Comparison of ENCODE assay signal across 20 cellular contexts in genomic region chr3:96466441-96466840, GRCh38.
"Had no signal": no experiment of that assay in that cellular context is flagged by ENCODE, and none has a peak within 500 bp of the region (broad histone marks: within the 10 kb centered on the region; RNA-seq: fewer than 3 reads in every experiment).

No MANE protein-coding gene starts in this region.

- H3K27ac Mint-ChIP-seq: endodermal cell; naive thymus-derived CD8-positive, alpha-beta T cell had no signal

- H3K9me3 Mint-ChIP-seq: endodermal cell had no signal

- H3K4me1 Mint-ChIP-seq: endodermal cell; naive thymus-derived CD8-positive, alpha-beta T cell had no signal

- H3K4me3 ChIP-seq: colonic mucosa, mucosa of descending colon, stomach, thoracic aorta, transverse colon had no signal

- H3K4me1 ChIP-seq: colonic mucosa, stomach, transverse colon had no signal

- H3K9me3 ChIP-seq: colonic mucosa, mucosa of descending colon, neutrophil, stomach, thoracic aorta, transverse colon had no signal

- H3K27me3 Mint-ChIP-seq: naive thymus-derived CD8-positive, alpha-beta T cell had no signal

- H3K27ac ChIP-seq: colonic mucosa, neutrophil, stomach, thoracic aorta, transverse colon had no signal

- DNase-seq: colonic mucosa; effector CD4-positive, alpha-beta T cell; endodermal cell; erythroblast; foreskin melanocyte; head of caudate nucleus; hippocampal formation; left colon; mammary epithelial cell; mucosa of descending colon; naive thymus-derived CD8-positive, alpha-beta T cell; posterior cingulate gyrus; stimulated activated CD4-positive, alpha-beta T cell treated with anti-CD3 and anti-CD28 coated beads, Interleukin-2, amount 100 ng/mL, for 24 hours; stimulated activated naive CD4-positive, alpha-beta T cell; stomach; substantia nigra; transverse colon had no signal

- H3K36me3 Mint-ChIP-seq: naive thymus-derived CD8-positive, alpha-beta T cell had no signal

- H3K27me3 ChIP-seq: colonic mucosa, neutrophil, stomach, transverse colon had no signal

- ATAC-seq: left colon; mucosa of descending colon; naive thymus-derived CD8-positive, alpha-beta T cell; sciatic nerve had no signal

- H3K4me3 Mint-ChIP-seq: endodermal cell; naive thymus-derived CD8-positive, alpha-beta T cell had no signal

- H3K36me3 ChIP-seq: colonic mucosa, neutrophil, stomach, thoracic aorta, transverse colon had no signal
